In the genomic region with DNA sequence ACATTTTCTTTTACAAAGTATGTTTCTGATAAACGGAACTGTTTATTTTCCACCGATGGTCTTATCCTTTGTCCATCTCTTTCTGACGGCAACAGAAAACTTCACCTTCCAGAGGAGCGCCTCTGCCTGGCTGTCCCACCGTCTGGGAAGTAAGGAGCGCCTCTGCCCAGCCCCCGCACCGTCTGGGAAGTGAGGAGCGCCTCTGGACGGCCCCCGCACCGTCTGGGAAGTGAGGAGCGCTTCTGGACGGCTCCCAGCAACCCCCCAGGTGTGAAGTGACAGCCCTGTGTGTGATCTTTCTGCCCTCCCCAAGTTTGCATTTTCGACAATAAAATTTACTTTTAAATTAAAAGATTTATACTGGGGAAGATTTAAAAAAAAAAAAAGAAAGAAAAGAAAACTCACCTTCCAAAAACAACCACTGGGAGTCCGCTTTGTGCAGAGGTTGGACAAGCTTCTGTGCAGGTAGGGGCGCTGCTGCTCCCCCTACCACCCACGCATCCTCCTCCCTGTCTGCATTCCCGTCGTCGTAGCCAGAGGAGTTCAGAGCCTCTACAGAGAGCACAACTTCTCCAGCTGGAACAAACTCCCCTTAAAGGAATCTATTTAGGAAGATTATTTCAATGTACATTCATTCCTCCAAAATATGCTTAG, we compare ENCODE assay signal across 8 cellular contexts. TPM values are rescaled to one million over a fixed set of nuclear protein-coding genes. Genes with fewer than 3 reads are reported as not detected.
A peak's percentile ranks its signal among the peaks of the same experiment; 100 is the strongest.
DNase-seq lines count a peak whose midpoint lies in the region; ATAC-seq and TF ChIP-seq lines count a peak whose summit lies in the region.

No MANE protein-coding gene starts in this region.

- DNase-seq in activated naive CD8-positive, alpha-beta T cell treated with anti-CD3 and anti-CD28 coated beads, Interleukin-2, amount 50 U/mL, for 24 hours, result no peak
- DNase-seq in lower leg skin (ENCODE audit: low spot score in 2 of 2), result no peak

- H3K27ac Mint-ChIP-seq in activated naive CD8-positive, alpha-beta T cell, result peak overlapping the region; percentile 50
- no peak overlapping the region for H3K27ac Mint-ChIP-seq in activated naive CD8-positive, alpha-beta T cell treated with anti-CD3 and anti-CD28 coated beads, Interleukin-2, amount 50 U/mL, for 24 hours

- no peak for ATAC-seq in activated naive CD8-positive, alpha-beta T cell treated with anti-CD3 and anti-CD28 coated beads, Interleukin-2, amount 50 U/mL, for 24 hours
- ATAC-seq in GM21825 (IDR thresholded peaks at IDR 0.05; ENCODE audit: unreplicated experiment) (no peak), GM19328 (IDR thresholded peaks at IDR 0.05; ENCODE audit: unreplicated experiment) (no peak)

- no peak for TF ChIP-seq POLR2A in lower leg skin (IDR thresholded peaks at IDR 0.05)

- H3K4me3 Mint-ChIP-seq in activated naive CD8-positive, alpha-beta T cell, result peak overlapping the region; percentile 79
- no peak overlapping the region for H3K4me3 Mint-ChIP-seq in activated naive CD8-positive, alpha-beta T cell treated with anti-CD3 and anti-CD28 coated beads, Interleukin-2, amount 50 U/mL, for 24 hours

- peaks cover 25% of the 10 kb centered on the region for H3K9me3 ChIP-seq in iPS-20b (ENCODE audit: insufficient read depth, low read depth, low read length)
- H3K9me3 ChIP-seq in subcutaneous abdominal adipose tissue (ENCODE audit: control insufficient read depth in 5 of 5, low read length in 5 of 5), result no peaks in the 10 kb centered on the region

- 21% methylated on average over 21 of the region's 21 CpGs; no CpG with 5 or more reads in 1 of the 2 donors for WGBS in lower leg skin, 2 donors

- H3K36me3 ChIP-seq in iPS-20b (ENCODE audit: insufficient read depth, low read depth, low read length) (0 out of 2 replicates have a peak, but pooled peaks cover 3% of the 10 kb centered on the region), subcutaneous abdominal adipose tissue (ENCODE audit: control insufficient read depth in 5 of 5, insufficient read depth in 5 of 5, low read length in 5 of 5) (no peaks in the 10 kb centered on the region)

- TF ChIP-seq CTCF in VCaP (conservative IDR thresholded peaks at IDR 0.05) (peak; percentile 43), lower leg skin (IDR thresholded peaks at IDR 0.05) (no peak)

- H3K4me1 ChIP-seq in iPS-20b (ENCODE audit: insufficient read depth, low read length) (no peaks in the 10 kb centered on the region; the same call in 1 of the 2 replicates), subcutaneous abdominal adipose tissue (ENCODE audit: control insufficient read depth in 5 of 5, insufficient read depth in 5 of 5, low read length in 5 of 5) (peaks cover 0 to 17% (median 14%) of the 10 kb centered on the region in 5 donors)

- no peaks in the 10 kb centered on the region for H3K36me3 Mint-ChIP-seq in activated naive CD8-positive, alpha-beta T cell
- H3K36me3 Mint-ChIP-seq in activated naive CD8-positive, alpha-beta T cell treated with anti-CD3 and anti-CD28 coated beads, Interleukin-2, amount 50 U/mL, for 24 hours (ENCODE audit: low read depth), result peaks cover 3% of the 10 kb centered on the region

- no peaks in the 10 kb centered on the region for H3K9me3 Mint-ChIP-seq in activated naive CD8-positive, alpha-beta T cell (ENCODE audit: low read depth)
- H3K9me3 Mint-ChIP-seq in activated naive CD8-positive, alpha-beta T cell treated with anti-CD3 and anti-CD28 coated beads, Interleukin-2, amount 50 U/mL, for 24 hours, result peaks cover 4% of the 10 kb centered on the region

- H3K4me1 Mint-ChIP-seq in activated naive CD8-positive, alpha-beta T cell (ENCODE audit: low read depth), result peaks cover 40% of the 10 kb centered on the region
- H3K4me1 Mint-ChIP-seq in activated naive CD8-positive, alpha-beta T cell treated with anti-CD3 and anti-CD28 coated beads, Interleukin-2, amount 50 U/mL, for 24 hours, result peaks cover 43% of the 10 kb centered on the region

- intact Hi-C loops in lower leg skin (cut with DNase I; ENCODE audit: low total_unique reads), result no loop called here

- no peaks in the 10 kb centered on the region for H3K27me3 ChIP-seq in iPS-20b (ENCODE audit: insufficient read depth, low read length)
- no peaks in the 10 kb centered on the region for H3K27me3 ChIP-seq in subcutaneous abdominal adipose tissue (ENCODE audit: control insufficient read depth in 5 of 5, insufficient read depth in 4 of 5, low read length in 5 of 5)

- H3K27ac ChIP-seq in VCaP, result peak overlapping the region; percentile 52
- no peak overlapping the region for H3K27ac ChIP-seq in iPS-20b (ENCODE audit: low read length)
- no peak overlapping the region for H3K27ac ChIP-seq in subcutaneous abdominal adipose tissue (ENCODE audit: low read depth, low read length)

- H3K27me3 Mint-ChIP-seq in activated naive CD8-positive, alpha-beta T cell, result no peaks in the 10 kb centered on the region
- no peaks in the 10 kb centered on the region for H3K27me3 Mint-ChIP-seq in activated naive CD8-positive, alpha-beta T cell treated with anti-CD3 and anti-CD28 coated beads, Interleukin-2, amount 50 U/mL, for 24 hours

- H3K4me3 ChIP-seq in iPS-20b (ENCODE audit: low read length) (peak overlapping the region; percentile 0; the same call in 1 of the 2 replicates), subcutaneous abdominal adipose tissue (ENCODE audit: low read depth in 1 of 5, low read length in 5 of 5) (peak overlapping the region; percentile 50 to 79 (median 69)), lower leg skin (ENCODE audit: low read depth, poor library complexity, severe bottlenecking) (no peak overlapping the region)

- peak overlapping the region; percentile 7; the same call in 1 of the 2 replicates for H3K9ac ChIP-seq in iPS-20b (ENCODE audit: low read depth, low read length)
- peak overlapping the region in 2 of 5 donors; percentile 23 to 52 for H3K9ac ChIP-seq in subcutaneous abdominal adipose tissue (ENCODE audit: low read length in 5 of 5)

RNA-seq across cellular contexts. Expression of gene APOBEC3B, which starts 1.0 kb away (rescaled TPM):
- 1 to 10 TPM in 1 of 4 donors, under 1 TPM in 2, not detected in 1; 0.15 to 2.4 (median 0.21) TPM for total RNA-seq in lower leg skin

RNA-seq across cellular contexts. Expression of gene APOBEC3A, which starts 23.7 kb away (rescaled TPM):
- total RNA-seq in lower leg skin, result under 1 TPM in 2 of 4 donors, not detected in 2; 0.29 to 0.39 TPM

RNA-seq across cellular contexts. Expression of gene APOBEC3C, which starts 32.9 kb away (rescaled TPM):
- total RNA-seq in lower leg skin, result 1 to 10 TPM; 4.6 to 8.0 (median 6.8) TPM

RNA-seq across cellular contexts. Expression of gene APOBEC3D, which starts 39.8 kb away (rescaled TPM):
- total RNA-seq in lower leg skin, result under 1 TPM in 3 of 4 donors, not detected in 1; 0.32 to 0.78 (median 0.59) TPM

RNA-seq across cellular contexts. Expression of gene APOBEC3F, which starts 59.5 kb away (rescaled TPM):
- 1 to 10 TPM in 1 of 4 donors, under 1 TPM in 2, not detected in 1; 0.30 to 4.0 (median 0.86) TPM for total RNA-seq in lower leg skin
